ENCODE assay signal across 40 cellular contexts in genomic region chr4:45482346-45482745, GRCh38.
"Had no signal": no experiment of that assay in that cellular context is flagged by ENCODE, and none has a peak within 500 bp of the region (broad histone marks: within the 10 kb centered on the region; RNA-seq: fewer than 3 reads in every experiment).

No MANE protein-coding gene starts in this region.

- H3K36me3 Mint-ChIP-seq: activated naive CD4-positive, alpha-beta T cell treated with anti-CD3 and anti-CD28 coated beads, Interleukin-2, amount 10 ng/mL, durations not matched to agents 7 days and 5 days; activated naive CD4-positive, alpha-beta T cell treated with anti-CD3 and anti-CD28 coated beads, Interleukin-2, amount 50 U/mL, for 24 hours; activated naive CD4-positive, alpha-beta T cell treated with anti-CD3 and anti-CD28 coated beads, Interleukin-2, amount 50 U/mL, for 72 hours; activated naive CD8-positive, alpha-beta T cell; activated naive CD8-positive, alpha-beta T cell treated with anti-CD3 and anti-CD28 coated beads for 36 hours; activated naive CD8-positive, alpha-beta T cell treated with anti-CD3 and anti-CD28 coated beads, Interleukin-2, amount 10 ng/mL, durations not matched to agents 7 days and 5 days; brain had no signal

- ATAC-seq: activated naive CD4-positive, alpha-beta T cell treated with anti-CD3 and anti-CD28 coated beads, Interleukin-2, amount 50 U/mL, for 72 hours; activated naive CD8-positive, alpha-beta T cell treated with anti-CD3 and anti-CD28 coated beads, Interleukin-2, amount 50 U/mL, for 24 hours; activated T-cell treated with anti-CD3 and anti-CD28 coated beads, Interleukin-2, amount 50 U/mL, for 4 hours; activated T-cell treated with anti-CD3 and anti-CD28 coated beads, Interleukin-2, amount 50 U/mL, for 72 hours; activated T-helper 17 cell treated with anti-CD3 and anti-CD28 coated beads, Interleukin-2, amount 50 U/mL, for 72 hours; body of pancreas had no signal

- FAIRE-seq: astrocyte, bronchial epithelial cell had no signal

- H3K4me3 ChIP-seq: adrenal gland, ascending aorta, body of pancreas, breast epithelium, cardiac muscle cell had no signal

- H3K9me3 Mint-ChIP-seq: activated T-helper 1 cell treated with anti-CD3 and anti-CD28 coated beads, Interleukin-12 subunit alpha, Interleukin-12 subunit beta, Interleukin-2, Interleukin-4 antibody, amounts not matched to agents 30 ng/mL and 10 ng/mL and 1 ng/mL, durations not matched to agents 14 hours and 24 hours and 36 hours; brain had no signal

- H3K4me1 Mint-ChIP-seq: activated naive CD4-positive, alpha-beta T cell treated with anti-CD3 and anti-CD28 coated beads, Interleukin-2, amount 10 ng/mL, durations not matched to agents 7 days and 5 days; activated naive CD4-positive, alpha-beta T cell treated with anti-CD3 and anti-CD28 coated beads, Interleukin-2, amount 50 U/mL, for 24 hours; activated naive CD8-positive, alpha-beta T cell treated with anti-CD3 and anti-CD28 coated beads for 36 hours; activated naive CD8-positive, alpha-beta T cell treated with anti-CD3 and anti-CD28 coated beads, Interleukin-2, amount 10 ng/mL, durations not matched to agents 7 days and 5 days; activated naive CD8-positive, alpha-beta T cell treated with anti-CD3 and anti-CD28 coated beads, Interleukin-2, amount 50 U/mL, for 24 hours; activated T-helper 17 cell treated with anti-CD3 and anti-CD28 coated beads, Interleukin-2, amount 50 U/mL, for 72 hours; brain; central memory CD8-positive, alpha-beta T cell had no signal

- H3K4me1 ChIP-seq: adrenal gland, ascending aorta, body of pancreas, breast epithelium had no signal

- H3K4me3 Mint-ChIP-seq: activated naive CD4-positive, alpha-beta T cell treated with anti-CD3 and anti-CD28 coated beads for 36 hours; activated naive CD4-positive, alpha-beta T cell treated with anti-CD3 and anti-CD28 coated beads, Interleukin-2, amount 10 ng/mL, durations not matched to agents 7 days and 5 days; activated naive CD4-positive, alpha-beta T cell treated with anti-CD3 and anti-CD28 coated beads, Interleukin-2, amount 50 U/mL, for 24 hours; activated naive CD8-positive, alpha-beta T cell; activated naive CD8-positive, alpha-beta T cell treated with anti-CD3 and anti-CD28 coated beads for 36 hours; activated naive CD8-positive, alpha-beta T cell treated with anti-CD3 and anti-CD28 coated beads, Interleukin-2, amount 10 ng/mL, durations not matched to agents 7 days and 5 days; activated naive CD8-positive, alpha-beta T cell treated with anti-CD3 and anti-CD28 coated beads, Interleukin-2, amount 50 U/mL, for 24 hours; activated T-cell treated with anti-CD3 and anti-CD28 coated beads, Interleukin-2, amount 50 U/mL, for 24 hours; activated T-cell treated with anti-CD3 and anti-CD28 coated beads, Interleukin-2, amount 50 U/mL, for 4 hours; activated T-cell treated with anti-CD3 and anti-CD28 coated beads, Interleukin-2, amount 50 U/mL, for 72 hours; activated T-helper 1 cell treated with anti-CD3 and anti-CD28 coated beads, Interleukin-12 subunit alpha, Interleukin-12 subunit beta, Interleukin-2, Interleukin-4 antibody, amounts not matched to agents 30 ng/mL and 10 ng/mL and 1 ng/mL, durations not matched to agents 14 hours and 24 hours and 36 hours; activated T-helper 17 cell treated with anti-CD3 and anti-CD28 coated beads, Interleukin-2, amount 50 U/mL, for 72 hours; brain; central memory CD8-positive, alpha-beta T cell had no signal

- H3K27me3 Mint-ChIP-seq: activated naive CD4-positive, alpha-beta T cell treated with anti-CD3 and anti-CD28 coated beads, Interleukin-2, amount 10 ng/mL, durations not matched to agents 7 days and 5 days; activated naive CD4-positive, alpha-beta T cell treated with anti-CD3 and anti-CD28 coated beads, Interleukin-2, amount 50 U/mL, for 24 hours; activated naive CD8-positive, alpha-beta T cell; activated naive CD8-positive, alpha-beta T cell treated with anti-CD3 and anti-CD28 coated beads for 36 hours; activated naive CD8-positive, alpha-beta T cell treated with anti-CD3 and anti-CD28 coated beads, Interleukin-2, amount 10 ng/mL, durations not matched to agents 7 days and 5 days; activated naive CD8-positive, alpha-beta T cell treated with anti-CD3 and anti-CD28 coated beads, Interleukin-2, amount 50 U/mL, for 24 hours; activated T-cell treated with anti-CD3 and anti-CD28 coated beads, Interleukin-2, amount 50 U/mL, for 24 hours; activated T-helper 17 cell treated with anti-CD3 and anti-CD28 coated beads, Interleukin-2, amount 50 U/mL, for 72 hours; brain; central memory CD8-positive, alpha-beta T cell had no signal

- H3K27me3 ChIP-seq: adrenal gland, ascending aorta, body of pancreas, brain microvascular endothelial cell, breast epithelium, cardiac muscle cell had no signal

- DNase-seq: activated effector memory CD4-positive, alpha-beta T cell treated with anti-CD3 and anti-CD28 coated beads, Interleukin-2, amount 50 U/mL, for 16 hours; activated effector memory CD4-positive, alpha-beta T cell treated with Interleukin-2 at 50 U/mL for 16 hours; activated gamma-delta T cell; activated gamma-delta T cell treated with Interleukin-2 at 50 U/mL for 16 hours; activated naive CD4-positive, alpha-beta T cell; activated naive CD4-positive, alpha-beta T cell treated with anti-CD3 and anti-CD28 coated beads for 36 hours; activated naive CD4-positive, alpha-beta T cell treated with anti-CD3 and anti-CD28 coated beads, Interleukin-2, amount 10 ng/mL, durations not matched to agents 7 days and 5 days; activated naive CD4-positive, alpha-beta T cell treated with anti-CD3 and anti-CD28 coated beads, Interleukin-2, amount 50 U/mL, for 16 hours; activated naive CD4-positive, alpha-beta T cell treated with Interleukin-2 at 50 U/mL for 16 hours; activated naive CD8-positive, alpha-beta T cell treated with anti-CD3 and anti-CD28 coated beads for 36 hours; activated naive CD8-positive, alpha-beta T cell treated with anti-CD3 and anti-CD28 coated beads, Interleukin-2, amount 10 ng/mL, durations not matched to agents 7 days and 5 days; activated naive CD8-positive, alpha-beta T cell treated with anti-CD3 and anti-CD28 coated beads, Interleukin-2, amount 50 U/mL, for 24 hours; activated T-cell treated with anti-CD3 and anti-CD28 coated beads, Interleukin-2, amount 50 U/mL, for 1 hour; activated T-cell treated with anti-CD3 and anti-CD28 coated beads, Interleukin-2, amount 50 U/mL, for 24 hours; activated T-cell treated with anti-CD3 and anti-CD28 coated beads, Interleukin-2, amount 50 U/mL, for 4 hours; activated T-cell treated with anti-CD3 and anti-CD28 coated beads, Interleukin-2, amount 50 U/mL, for 48 hours; activated T-cell treated with anti-CD3 and anti-CD28 coated beads, Interleukin-2, amount 50 U/mL, for 72 hours; adrenal gland; amniotic stem cell; amygdala; anterior cingulate cortex; aorta; body of pancreas; brain microvascular endothelial cell; caudate nucleus; central memory CD4-positive, alpha-beta T cell; cerebellar nuclear complex had no signal

- H3K27ac Mint-ChIP-seq: activated naive CD4-positive, alpha-beta T cell treated with anti-CD3 and anti-CD28 coated beads for 36 hours; activated naive CD4-positive, alpha-beta T cell treated with anti-CD3 and anti-CD28 coated beads, Interleukin-2, amount 10 ng/mL, durations not matched to agents 7 days and 5 days; activated naive CD4-positive, alpha-beta T cell treated with anti-CD3 and anti-CD28 coated beads, Interleukin-2, amount 50 U/mL, for 24 hours; activated naive CD4-positive, alpha-beta T cell treated with anti-CD3 and anti-CD28 coated beads, Interleukin-2, amount 50 U/mL, for 72 hours; activated naive CD8-positive, alpha-beta T cell; activated naive CD8-positive, alpha-beta T cell treated with anti-CD3 and anti-CD28 coated beads for 36 hours; activated naive CD8-positive, alpha-beta T cell treated with anti-CD3 and anti-CD28 coated beads, Interleukin-2, amount 10 ng/mL, durations not matched to agents 7 days and 5 days; activated naive CD8-positive, alpha-beta T cell treated with anti-CD3 and anti-CD28 coated beads, Interleukin-2, amount 50 U/mL, for 24 hours; activated T-cell treated with anti-CD3 and anti-CD28 coated beads, Interleukin-2, amount 50 U/mL, for 24 hours; activated T-cell treated with anti-CD3 and anti-CD28 coated beads, Interleukin-2, amount 50 U/mL, for 72 hours; activated T-helper 1 cell treated with anti-CD3 and anti-CD28 coated beads, Interleukin-12 subunit alpha, Interleukin-12 subunit beta, Interleukin-2, Interleukin-4 antibody, amounts not matched to agents 30 ng/mL and 10 ng/mL and 1 ng/mL, durations not matched to agents 14 hours and 24 hours and 36 hours; activated T-helper 17 cell treated with anti-CD3 and anti-CD28 coated beads, Interleukin-2, amount 50 U/mL, for 72 hours; activated T-helper 2 cell treated with anti-CD3 and anti-CD28 coated beads, Interferon-gamma antibody, Interleukin-2, Interleukin-4, amounts not matched to agents 10 μg/mL and 5 μg/mL and 100 μg/mL, durations not matched to agents 14 hours and 24 hours and 36 hours; brain had no signal

- H3K27ac ChIP-seq: adrenal gland, ascending aorta, body of pancreas, brain microvascular endothelial cell, breast epithelium, cardiac muscle cell had no signal

- H3K36me3 ChIP-seq: adrenal gland, ascending aorta, brain microvascular endothelial cell, breast epithelium, cardiac muscle cell had no signal

- H3K9me3 ChIP-seq: ascending aorta, body of pancreas had no signal
